9 cellular contexts compared by ENCODE assay signal in the genomic region with DNA sequence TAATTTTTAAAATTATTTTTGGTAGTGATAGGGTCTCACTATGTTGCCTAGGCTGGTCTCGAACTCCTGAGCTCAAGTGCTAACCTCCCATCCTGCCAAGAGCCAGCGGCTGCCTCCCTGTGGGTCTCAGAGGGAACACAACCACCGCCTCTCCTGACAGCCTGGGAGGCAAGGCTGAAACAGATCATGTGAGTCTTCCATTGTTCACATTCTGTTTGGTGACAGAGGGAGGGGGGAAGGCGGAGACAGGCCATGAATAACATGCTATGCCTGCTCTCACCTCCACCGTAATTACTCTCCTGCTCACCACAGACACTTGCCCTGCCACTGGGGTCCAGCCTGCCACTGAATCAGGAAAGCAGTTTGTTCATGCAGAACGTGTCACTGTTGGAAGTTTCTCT.
A peak's percentile ranks its signal among the peaks of the same experiment; 100 is the strongest.
DNase-seq lines count a peak whose midpoint lies in the region; ATAC-seq and TF ChIP-seq lines count a peak whose summit lies in the region.
"Had no signal": no experiment of that assay in that cellular context is flagged by ENCODE, and none has a peak within 500 bp of the region (broad histone marks: within the 10 kb centered on the region; RNA-seq: fewer than 3 reads in every experiment).

No MANE protein-coding gene starts in this region.

- H3K27me3 ChIP-seq in HCT116 (ENCODE audit: insufficient read depth, low read length) (no peaks in the 10 kb centered on the region), osteoblast (ENCODE audit: insufficient read depth, low read length) (peaks cover 6% of the 10 kb centered on the region)
- H3K27me3 ChIP-seq: gastrocnemius medialis had no signal

- H3K4me1 ChIP-seq in HCT116 (ENCODE audit: control insufficient read depth in 1 of 2, insufficient read depth in 2 of 2, low read length in 2 of 2) (peaks cover 25 to 41% of the 10 kb centered on the region in 2 experiments), osteoblast (ENCODE audit: insufficient read depth, low read length) (peaks cover 6% of the 10 kb centered on the region)

- H3K9me2 ChIP-seq in HCT116 (ENCODE audit: insufficient read depth) = no peaks in the 10 kb centered on the region

- in situ Hi-C loops in GM13976 (cut with MboI; ENCODE audit: low sequenced_read_pairs, unreplicated experiment) = no loop called here

- H3K9ac ChIP-seq in HCT116 (ENCODE audit: low read length) = no peak overlapping the region

- no peaks in the 10 kb centered on the region for H3K79me2 ChIP-seq in HCT116 (ENCODE audit: insufficient read depth, low read length)
- H3K79me2 ChIP-seq in osteoblast (ENCODE audit: insufficient read depth, low read length) = no peaks in the 10 kb centered on the region

- TF ChIP-seq RAD21 in HCT116 (IDR thresholded peaks at IDR 0.05; ENCODE audit: low read depth) = peak; percentile 47

- TF ChIP-seq POLR2A in HCT116 (IDR thresholded peaks at IDR 0.05; ENCODE audit: borderline replicate concordance, extremely low read depth, insufficient read depth, insufficient read length) = no peak

- ATAC-seq in HCT116 = peak; percentile 85
- ATAC-seq in GM21717 (IDR thresholded peaks at IDR 0.05; ENCODE audit: unreplicated experiment) = no peak

- no peak overlapping the region for H3K27ac ChIP-seq in HCT116 (ENCODE audit: low read depth, low read length)
- H3K27ac ChIP-seq in osteoblast (ENCODE audit: low read depth, low read length) = no peak overlapping the region
- H3K27ac ChIP-seq: gastrocnemius medialis had no signal

- H4K20me1 ChIP-seq in HCT116 (ENCODE audit: insufficient read depth) (no peaks in the 10 kb centered on the region), osteoblast (ENCODE audit: insufficient read depth, low read length) (no peaks in the 10 kb centered on the region)

- intact Hi-C loops in HCT116 (cut with micrococcal nuclease) = no loop called here

- TF ChIP-seq CTCF in HCT116 (IDR thresholded peaks at IDR 0.05 in 2 of 3, conservative IDR thresholded peaks at IDR 0.05 in 1 of 3; ENCODE audit: borderline replicate concordance in 1 of 3, insufficient read depth in 1 of 3, low read depth in 2 of 3, low read length in 2 of 3) (peak; percentile 9 to 44 (median 29); a peak in 3 of 6 replicates), fibroblast of the aortic adventitia (IDR thresholded peaks at IDR 0.05; ENCODE audit: insufficient read depth, low read length) (peak; percentile 26), osteoblast (IDR thresholded peaks at IDR 0.05; ENCODE audit: extremely low read depth, low read depth, low read length) (peak; percentile 9), GM13976 (IDR thresholded peaks at IDR 0.05; ENCODE audit: borderline replicate concordance, control extremely low read depth, extremely low read depth, insufficient read depth, missing control alignments) (no peak)

- POLR2A ChIA-PET in HCT116 (lab: Charles Lee) = interaction anchor here (2.0 kb wide), 1 partner anchor 10 kb away, joined by 7 read pairs; no protein-coding TSS in a partner anchor

- RAD21 ChIA-PET in HCT116 (lab: Charles Lee; ENCODE audit: low non-redundant PET in 1 of 2, low total read pairs in 2 of 2, uncharacterized antibody in 2 of 2, unreplicated experiment in 2 of 2) = interaction anchor here in 1 of 2 experiments (1.4 kb wide), 1 partner anchor 16 kb away, joined by 3 read pairs; no protein-coding TSS in a partner anchor

- H3K4me3 ChIP-seq in HCT116 (replicated peaks in 1 of 2; ENCODE audit: low read depth in 1 of 2, low read length in 2 of 2) (no peak overlapping the region), fibroblast of the aortic adventitia (ENCODE audit: low read depth, low read length) (no peak overlapping the region), osteoblast (ENCODE audit: insufficient read depth, low read length) (no peak overlapping the region)
- H3K4me3 ChIP-seq: gastrocnemius medialis had no signal

- DNase-seq in HCT116 (ENCODE audit: low read depth, low spot score) = peak; percentile 61
- peak; percentile 12 for DNase-seq in NCI-H526 treated with DMSO at 0.1 percent for 48 hours (lab: John Stamatoyannopoulos, UW)
- peak; percentile 51 for DNase-seq in fibroblast of the aortic adventitia (ENCODE audit: low read depth)
- DNase-seq in osteoblast (ENCODE audit: insufficient read length, low spot score, missing footprints) = peak; percentile 76
- DNase-seq in OCI-M2 (lab: John Stamatoyannopoulos, UW; ENCODE audit: unreplicated experiment) = no peak
- no peak for DNase-seq in T-helper 1 cell
- no peak for DNase-seq in GM13976 (ENCODE audit: low spot score)
- DNase-seq: gastrocnemius medialis had no signal

- H3K9me3 ChIP-seq in HCT116 (ENCODE audit: control insufficient read depth in 1 of 2, insufficient read depth in 1 of 2, low read depth in 1 of 2, low read length in 2 of 2) (no peaks in the 10 kb centered on the region), osteoblast (ENCODE audit: low read depth, low read length) (no peaks in the 10 kb centered on the region)
- H3K9me3 ChIP-seq: gastrocnemius medialis had no signal

- no peaks in the 10 kb centered on the region for H3K36me3 ChIP-seq in HCT116 (ENCODE audit: control insufficient read depth in 1 of 2, insufficient read depth in 2 of 2, low read length in 2 of 2)
- H3K36me3 ChIP-seq in osteoblast (ENCODE audit: insufficient read depth, low read length) = no peaks in the 10 kb centered on the region
- H3K36me3 ChIP-seq: gastrocnemius medialis had no signal

- CTCF ChIA-PET in HCT116 (lab: Charles Lee) = interaction anchor here (1.6 to 3.0 kb wide), 2 partner anchors 16 to 141 kb away, joined by 5 to 27 read pairs; no protein-coding TSS in a partner anchor

- H2AFZ ChIP-seq in HCT116 (ENCODE audit: low read depth, low read length, poor library complexity, severe bottlenecking) = peak overlapping the region; percentile 99
- no peak overlapping the region for H2AFZ ChIP-seq in osteoblast (ENCODE audit: low read length)

- H3K4me2 ChIP-seq in HCT116 (ENCODE audit: low read length) (peak overlapping the region; percentile 89), osteoblast (ENCODE audit: insufficient read depth, low read length) (no peak overlapping the region)

- no TSS peak for BruUV-seq in HCT116 (replicated peaks; lab: Mats Ljungman, UMichigan)

TF ChIP-seq in HCT116, 20 proteins besides CTCF, POLR2A, EP300 and RAD21:
- TF ChIP-seq JUND (IDR thresholded peaks at IDR 0.05) (no peak), ELF1 (IDR thresholded peaks at IDR 0.05; ENCODE audit: borderline replicate concordance, low read depth) (no peak), EZH2 (IDR thresholded peaks at IDR 0.05) (no peak), EZH2phosphoT487 (IDR thresholded peaks at IDR 0.05; ENCODE audit: borderline replicate concordance) (no peak)

Comparison
In these comparisons a context has a peak if more than half of its experiments do, and no peak if none do; other contexts are left out.
1. DNase-seq: peak in HCT116 (single experiment), NCI-H526 treated with DMSO at 0.1 percent for 48 hours (single experiment), fibroblast of the aortic adventitia (single experiment) and osteoblast (single experiment); none in OCI-M2 (single experiment), T-helper 1 cell (0 of 5) and GM13976 (single experiment).